Comparison of ENCODE assay signal across 25 cellular contexts in the genomic region with DNA sequence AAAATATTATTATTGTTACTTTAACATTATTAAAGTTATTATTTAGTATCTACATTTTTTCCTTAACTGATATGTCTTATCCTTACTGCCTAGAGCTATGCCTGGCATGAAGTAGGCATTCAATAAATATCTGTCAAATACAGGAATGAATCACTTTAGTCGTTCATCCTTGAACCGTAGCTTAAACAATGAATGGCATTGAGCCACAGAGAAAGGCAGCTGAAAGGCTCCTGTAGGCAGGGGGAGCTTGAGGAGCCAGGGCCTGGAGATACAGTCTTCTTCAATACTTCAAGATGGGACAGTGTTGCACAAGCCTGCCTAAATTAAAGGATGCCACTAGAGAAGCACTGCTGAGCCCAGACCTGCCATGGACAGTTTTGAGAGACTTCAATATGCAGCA. TPM values are rescaled to one million over a fixed set of nuclear protein-coding genes. Genes with fewer than 3 reads are reported as not detected.
DNase-seq lines count a peak whose midpoint lies in the region; ATAC-seq, FAIRE-seq and TF ChIP-seq lines count a peak whose summit lies in the region.
"Had no signal": no experiment of that assay in that cellular context is flagged by ENCODE, and none has a peak within 500 bp of the region (broad histone marks: within the 10 kb centered on the region; RNA-seq: fewer than 3 reads in every experiment).

No MANE protein-coding gene starts in this region.

- H3K4me3 ChIP-seq in A673 (ENCODE audit: low read depth, low read length, poor library complexity, severe bottlenecking) (no peak overlapping the region), fibroblast of pulmonary artery (replicated peaks; ENCODE audit: low read depth, low read length) (no peak overlapping the region), pancreas (no peak overlapping the region), coronary artery (no peak overlapping the region), gastroesophageal sphincter (no peak overlapping the region)
- H3K4me3 ChIP-seq: GM12878, K562, MG63 had no signal

- no peak overlapping the region for H3K27ac Mint-ChIP-seq in activated CD4-positive, alpha-beta memory T cell treated with anti-CD3 and anti-CD28 coated beads for 36 hours
- H3K27ac Mint-ChIP-seq: CD4-positive, CD25-positive, alpha-beta regulatory T cell had no signal

- H3K9me3 ChIP-seq in A673 (ENCODE audit: low read depth, low read length, poor library complexity, severe bottlenecking) (no peaks in the 10 kb centered on the region), pancreas (no peaks in the 10 kb centered on the region), gastroesophageal sphincter (no peaks in the 10 kb centered on the region)
- H3K9me3 ChIP-seq: BE2C, MG63 had no signal

- peak; percentile 39 for FAIRE-seq in pancreas (lab: Jason Lieb, UNC)
- FAIRE-seq: GM12878, H1, K562 had no signal

- intact Hi-C loops in A673 (cut with micrococcal nuclease; ENCODE audit: unreplicated experiment): no loop called here
- intact Hi-C loops in pancreas (cut with DNase I): no loop called here
- intact Hi-C loops in activated CD4-positive, alpha-beta memory T cell treated with anti-CD3 and anti-CD28 coated beads for 36 hours (cut with micrococcal nuclease): no loop called here

- no peak for ATAC-seq in pancreas
- ATAC-seq in GM19397 (IDR thresholded peaks at IDR 0.05; ENCODE audit: unreplicated experiment): no peak
- ATAC-seq in gastroesophageal sphincter: no peak
- ATAC-seq: K562, Panc1, SK-N-SH treated with all-trans-retinoic acid at 6 μM for 48 hours had no signal

- 20 to 24% methylated on average over 2 of the region's 2 CpGs for WGBS in pancreas, 2 donors
- 21 to 37% methylated on average over 2 of the region's 2 CpGs for WGBS in gastroesophageal sphincter (ENCODE audit: low coverage in 1 of 2), 2 donors

- H3K27ac ChIP-seq in A673 (ENCODE audit: low read depth, low read length, poor library complexity, severe bottlenecking) (peak overlapping the region; percentile 85), pancreas (no peak overlapping the region), coronary artery (no peak overlapping the region), gastroesophageal sphincter (no peak overlapping the region)

- H3K4me1 ChIP-seq in A673 (ENCODE audit: insufficient read depth, low read length, poor library complexity, severe bottlenecking) (peaks cover 97% of the 10 kb centered on the region), pancreas (peaks cover 0 to 11% (median 0%) of the 10 kb centered on the region in 3 donors), gastroesophageal sphincter (peaks cover 0 to 34% (median 10%) of the 10 kb centered on the region in 3 donors)
- H3K4me1 ChIP-seq: BE2C had no signal

- BruUV-seq in A673 (replicated peaks; lab: Mats Ljungman, UMichigan): no TSS peak

- TF ChIP-seq CTCF in A673 (conservative IDR thresholded peaks at IDR 0.05; ENCODE audit: low read depth, low read length) (no peak), fibroblast of pulmonary artery (IDR thresholded peaks at IDR 0.05; ENCODE audit: low read length, missing control alignments) (peak; percentile 13), pancreas (IDR thresholded peaks at IDR 0.05) (no peak), coronary artery (IDR thresholded peaks at IDR 0.05) (no peak), gastroesophageal sphincter (IDR thresholded peaks at IDR 0.05) (no peak)

- TF ChIP-seq EP300 in gastroesophageal sphincter (IDR thresholded peaks at IDR 0.05): no peak

- POLR2A ChIA-PET in A673 (lab: Charles Lee; ENCODE audit: low non-redundant PET): no interaction called here
- POLR2A ChIA-PET in activated CD4-positive, alpha-beta memory T cell treated with anti-CD3 and anti-CD28 coated beads for 36 hours (lab: Charles Lee): no interaction called here

- CTCF ChIA-PET in A673 (lab: Charles Lee): no interaction called here
- CTCF ChIA-PET in activated CD4-positive, alpha-beta memory T cell treated with anti-CD3 and anti-CD28 coated beads for 36 hours (lab: Charles Lee): no interaction called here

- H3K36me3 ChIP-seq in A673 (ENCODE audit: insufficient read depth, low read length, poor library complexity, severe bottlenecking) (peaks cover 32% of the 10 kb centered on the region), pancreas (no peaks in the 10 kb centered on the region), gastroesophageal sphincter (peaks cover 0 to 8% of the 10 kb centered on the region in 2 donors)
- H3K36me3 ChIP-seq: BE2C, MG63 had no signal

- H3K27me3 Mint-ChIP-seq in activated CD4-positive, alpha-beta memory T cell treated with anti-CD3 and anti-CD28 coated beads for 36 hours: no peaks in the 10 kb centered on the region

- DNase-seq in A673 (ENCODE audit: low spot score): peak; percentile 68
- peak; percentile 72 for DNase-seq in NCI-H226
- DNase-seq in fibroblast of pulmonary artery (ENCODE audit: low read depth): peak; percentile 71
- no peak for DNase-seq in pancreas
- no peak for DNase-seq in coronary artery (ENCODE audit: low spot score)
- DNase-seq in activated CD4-positive, alpha-beta memory T cell treated with anti-CD3 and anti-CD28 coated beads for 36 hours: no peak
- DNase-seq: BE2C; CD4-positive, CD25-positive, alpha-beta regulatory T cell; COR-L47; DMS 273 treated with DMSO at 0.1 percent for 48 hours; DMS79 treated with DMSO at 0.1 percent for 48 hours; MG63; NCI-H1092; NCI-H1436 treated with DMSO at 0.1 percent for 48 hours; NCI-H2029; NCI-H345; NCI-H524; NCI-H774 had no signal

- no peak overlapping the region for H3K4me3 Mint-ChIP-seq in activated CD4-positive, alpha-beta memory T cell treated with anti-CD3 and anti-CD28 coated beads for 36 hours
- H3K4me3 Mint-ChIP-seq: CD4-positive, CD25-positive, alpha-beta regulatory T cell had no signal

- H3K36me3 Mint-ChIP-seq in activated CD4-positive, alpha-beta memory T cell treated with anti-CD3 and anti-CD28 coated beads for 36 hours: no peaks in the 10 kb centered on the region

- H3K9me3 Mint-ChIP-seq in activated CD4-positive, alpha-beta memory T cell treated with anti-CD3 and anti-CD28 coated beads for 36 hours: no peaks in the 10 kb centered on the region

- no peaks in the 10 kb centered on the region for H3K27me3 ChIP-seq in A673 (replicated peaks; ENCODE audit: insufficient read depth, low read depth, low read length, poor library complexity)
- H3K27me3 ChIP-seq in pancreas: no peaks in the 10 kb centered on the region
- H3K27me3 ChIP-seq in gastroesophageal sphincter: no peaks in the 10 kb centered on the region
- H3K27me3 ChIP-seq: BE2C, MG63 had no signal

- TF ChIP-seq POLR2A in gastroesophageal sphincter (IDR thresholded peaks at IDR 0.05): no peak

- H3K4me1 Mint-ChIP-seq in activated CD4-positive, alpha-beta memory T cell treated with anti-CD3 and anti-CD28 coated beads for 36 hours (ENCODE audit: low read depth): peaks cover 11% of the 10 kb centered on the region

RNA-seq across cellular contexts. Expression of gene CYRIA, which starts 22.5 kb away (rescaled TPM):
- total RNA-seq in A673 (2021) (183 TPM in 2 replicates), pancreas (1 to 10 TPM; 1.2 to 7.6 (median 2.2) TPM), gastroesophageal sphincter (10 to 100 TPM in 3 of 4 donors, 1 to 10 TPM in 1; 9.3 to 20.7 (median 13.4) TPM)
- 1 to 10 TPM in 1 of 2 donors, under 1 TPM in 1; 0.65 to 1.3 TPM for polyA plus RNA-seq in pancreas
- total RNA-seq in activated CD4-positive, alpha-beta memory T cell treated with anti-CD3 and anti-CD28 coated beads for 36 hours: under 1 TPM; 0.81 to 0.99 TPM
- total RNA-seq: CD4-positive, CD25-positive, alpha-beta regulatory T cell had no signal

Comparison
In these comparisons a context has a peak if more than half of its experiments do, and no peak if none do; other contexts are left out.
1. DNase-seq: peak in A673 (single experiment), NCI-H226 (single experiment) and fibroblast of pulmonary artery (single experiment); none in pancreas (0 of 6), coronary artery (single experiment) and activated CD4-positive, alpha-beta memory T cell treated with anti-CD3 and anti-CD28 coated beads for 36 hours (single experiment).